ENCODE assay signal across 14 cellular contexts in the genomic region with DNA sequence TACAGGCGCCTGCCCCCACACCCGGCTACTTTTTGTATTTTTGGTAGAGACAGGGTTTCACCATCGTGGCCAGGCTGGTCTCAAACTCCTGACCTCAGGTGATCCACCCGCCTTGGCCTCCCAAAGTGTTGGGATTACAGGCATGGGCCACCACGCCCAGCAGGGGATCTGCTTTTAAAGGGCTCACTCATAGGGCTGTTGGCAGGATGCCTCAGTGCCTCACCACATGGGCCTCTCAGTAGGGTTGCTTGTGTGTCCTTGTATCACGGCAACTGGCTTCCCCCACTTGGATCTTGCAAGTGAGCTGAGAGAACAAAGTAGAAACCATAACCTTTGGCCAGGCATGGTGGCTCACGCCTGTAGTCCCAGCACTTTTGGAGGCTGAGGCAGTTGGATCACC. TPM values are rescaled to one million over a fixed set of nuclear protein-coding genes. Genes with fewer than 3 reads are reported as not detected.
"Had no signal": no experiment of that assay in that cellular context is flagged by ENCODE, and none has a peak within 500 bp of the region (broad histone marks: within the 10 kb centered on the region; RNA-seq: fewer than 3 reads in every experiment).

No MANE protein-coding gene starts in this region.

RNA-seq across cellular contexts. Expression of a gene that starts 15.5 kb away (rescaled TPM):
- total RNA-seq: activated B cell treated with CpG ODN at 0.5 μM for 24 hours; activated CD4-positive, alpha-beta T cell treated with anti-CD3 and anti-CD28 coated beads, Interleukin-2, amount 10 ng/mL, durations not matched to agents 7 days and 5 days; activated CD8-positive, alpha-beta memory T cell treated with anti-CD3 and anti-CD28 coated beads for 36 hours; activated naive CD4-positive, alpha-beta T cell treated with anti-CD3 and anti-CD28 coated beads for 36 hours; activated T-helper 17 cell treated with anti-CD3 and anti-CD28 coated beads, Interleukin-2, amount 50 U/mL, for 72 hours; breast epithelium; esophagus muscularis mucosa; hepatocyte; kidney epithelial cell; lower leg skin; mesothelial cell of epicardium; ovary; T-cell; upper lobe of right lung had no signal
- polyA plus RNA-seq: hepatocyte, ovary had no signal
